ENCODE assay signal across 16 cellular contexts in genomic region chr3:141405025-141405424, GRCh38. TPM values are rescaled to one million over a fixed set of nuclear protein-coding genes. Genes with fewer than 3 reads are reported as not detected.
DNase-seq lines count a peak whose midpoint lies in the region; ATAC-seq, FAIRE-seq and TF ChIP-seq lines count a peak whose summit lies in the region.
"Had no signal": no experiment of that assay in that cellular context is flagged by ENCODE, and none has a peak within 500 bp of the region (broad histone marks: within the 10 kb centered on the region; RNA-seq: fewer than 3 reads in every experiment).

No MANE protein-coding gene starts in this region.

- H3K27me3 Mint-ChIP-seq in astrocyte (ENCODE audit: low read depth, unreplicated experiment) = no peaks in the 10 kb centered on the region

- H3K36me3 Mint-ChIP-seq in astrocyte (ENCODE audit: low read depth, unreplicated experiment) = peaks cover 11% of the 10 kb centered on the region

- H3K4me2 ChIP-seq in SK-N-SH = peak overlapping the region; percentile 8
- peak overlapping the region; percentile 12 for H3K4me2 ChIP-seq in astrocyte (ENCODE audit: low read length)
- H3K4me2 ChIP-seq in hepatocyte = no peak overlapping the region
- H3K4me2 ChIP-seq in PC-9 = no peak overlapping the region

- H3K27me3 ChIP-seq in SK-N-SH (ENCODE audit: insufficient read depth) (no peaks in the 10 kb centered on the region), astrocyte (ENCODE audit: insufficient read depth, low read length) (no peaks in the 10 kb centered on the region), hepatocyte (no peaks in the 10 kb centered on the region), subcutaneous abdominal adipose tissue (ENCODE audit: control insufficient read depth in 5 of 5, insufficient read depth in 4 of 5, low read length in 5 of 5) (no peaks in the 10 kb centered on the region), PC-9 (ENCODE audit: insufficient read depth, low read depth) (0 out of 2 replicates have a peak, but pooled peaks cover 5% of the 10 kb centered on the region)
- H3K27me3 ChIP-seq: suprapubic skin had no signal

- peak overlapping the region; percentile 24 for H3K4me3 Mint-ChIP-seq in astrocyte (ENCODE audit: unreplicated experiment)
- H3K4me3 Mint-ChIP-seq: natural killer cell; T-helper 2 cell treated with Interferon-gamma antibody and Interleukin-4, amounts not matched to agents 5 μg/mL and 100 μg/mL, for 36 hours had no signal

- TF ChIP-seq EP300 in SK-N-SH (IDR thresholded peaks at IDR 0.05; ENCODE audit: borderline replicate concordance in 1 of 2, low read depth in 1 of 2, low read length in 1 of 2) = no peak

- peaks cover 11 to 22% of the 10 kb centered on the region in 2 experiments for H3K4me1 ChIP-seq in SK-N-SH (ENCODE audit: control insufficient read depth in 1 of 2, insufficient read depth in 2 of 2, low read depth in 1 of 2, low read length in 1 of 2)
- H3K4me1 ChIP-seq in astrocyte (ENCODE audit: insufficient read depth, low read length) = peaks cover 58% of the 10 kb centered on the region
- H3K4me1 ChIP-seq in hepatocyte (ENCODE audit: insufficient read depth) = peaks cover 37% of the 10 kb centered on the region
- peaks cover 3 to 62% (median 48%) of the 10 kb centered on the region in 5 donors for H3K4me1 ChIP-seq in subcutaneous abdominal adipose tissue (ENCODE audit: control insufficient read depth in 5 of 5, insufficient read depth in 5 of 5, low read length in 5 of 5)
- peaks cover 19% of the 10 kb centered on the region for H3K4me1 ChIP-seq in PC-9 (replicated peaks; ENCODE audit: insufficient read depth)

- no peaks in the 10 kb centered on the region for H4K20me1 ChIP-seq in SK-N-SH (ENCODE audit: insufficient read depth)
- no peaks in the 10 kb centered on the region for H4K20me1 ChIP-seq in astrocyte (ENCODE audit: insufficient read depth, low read length)
- H4K20me1 ChIP-seq in hepatocyte (ENCODE audit: insufficient read depth, poor library complexity, severe bottlenecking) = no peaks in the 10 kb centered on the region
- H4K20me1 ChIP-seq in PC-9 (ENCODE audit: insufficient read depth) = no peaks in the 10 kb centered on the region

- TF ChIP-seq CTCF in SK-N-SH (IDR thresholded peaks at IDR 0.05) (no peak), astrocyte (IDR thresholded peaks at IDR 0.05; ENCODE audit: insufficient read depth, low read depth, low read length) (no peak), hepatocyte (IDR thresholded peaks at IDR 0.05; ENCODE audit: poor library complexity) (no peak), PC-9 (conservative IDR thresholded peaks at IDR 0.05) (no peak)

- peak overlapping the region in 1 of 2 experiments; percentile 78; a peak in 2 of 4 replicates for H3K27ac ChIP-seq in SK-N-SH (ENCODE audit: low read depth in 2 of 2, low read length in 1 of 2)
- peak overlapping the region; percentile 95 for H3K27ac ChIP-seq in astrocyte (ENCODE audit: low read depth, low read length)
- H3K27ac ChIP-seq in hepatocyte = peak overlapping the region; percentile 85
- peak overlapping the region; percentile 93 for H3K27ac ChIP-seq in subcutaneous abdominal adipose tissue (ENCODE audit: low read depth, low read length)
- H3K27ac ChIP-seq in PC-9 = no peak overlapping the region
- H3K27ac ChIP-seq: 22Rv1, suprapubic skin had no signal

- TF ChIP-seq RAD21 in SK-N-SH (IDR thresholded peaks at IDR 0.05; ENCODE audit: low read length) = no peak

- H3K9ac ChIP-seq in SK-N-SH (peak overlapping the region; percentile 45; the same call in 1 of the 2 replicates), astrocyte (ENCODE audit: low read length) (peak overlapping the region; percentile 75), subcutaneous abdominal adipose tissue (ENCODE audit: low read length in 5 of 5) (no peak overlapping the region)

- CTCF ChIA-PET in SK-N-SH (lab: Yijun Ruan, JAX) = interaction anchor here (0.6 to 2.6 kb wide), 7 partner anchors 13 to 55 kb away, joined by 3 to 12 read pairs (median 4); no protein-coding TSS in a partner anchor
- CTCF ChIA-PET in PC-9 (lab: Charles Lee) = no interaction called here

- no peak for FAIRE-seq in astrocyte (lab: Jason Lieb, UNC)

- H3K36me3 ChIP-seq in SK-N-SH (replicated peaks in 1 of 2; ENCODE audit: control insufficient read depth in 1 of 2, insufficient read depth in 2 of 2, low read length in 1 of 2) (peaks cover 45 to 51% of the 10 kb centered on the region in 2 experiments), astrocyte (ENCODE audit: insufficient read depth, low read length) (peaks cover 41% of the 10 kb centered on the region), hepatocyte (replicated peaks; ENCODE audit: insufficient read depth, low read depth) (no peaks in the 10 kb centered on the region), subcutaneous abdominal adipose tissue (ENCODE audit: control insufficient read depth in 5 of 5, insufficient read depth in 5 of 5, low read length in 5 of 5) (peaks cover 5 to 40% (median 22%) of the 10 kb centered on the region in 5 donors), PC-9 (ENCODE audit: low read depth) (no peaks in the 10 kb centered on the region)

- intact Hi-C loops in PC-9 (cut with micrococcal nuclease; ENCODE audit: unreplicated experiment) = no loop called here

- POLR2A ChIA-PET in SK-N-SH (lab: Yijun Ruan, JAX) (no interaction called here), PC-9 (lab: Charles Lee; ENCODE audit: unreplicated experiment) (no interaction called here)

- no TSS peak for BruUV-seq in PC-9 (replicated peaks; lab: Mats Ljungman, UMichigan)

- H3K9me3 ChIP-seq in SK-N-SH (no peaks in the 10 kb centered on the region), astrocyte (ENCODE audit: insufficient read depth, low read depth, low read length) (no peaks in the 10 kb centered on the region), hepatocyte (ENCODE audit: low read depth) (no peaks in the 10 kb centered on the region), subcutaneous abdominal adipose tissue (ENCODE audit: control insufficient read depth in 5 of 5, low read length in 5 of 5) (no peaks in the 10 kb centered on the region), PC-9 (ENCODE audit: insufficient read depth, low read depth) (no peaks in the 10 kb centered on the region; the same call in 1 of the 2 replicates)
- H3K9me3 ChIP-seq: suprapubic skin had no signal

- H3K4me3 ChIP-seq in SK-N-SH (ENCODE audit: low read depth in 2 of 2, low read length in 1 of 2) (no peak overlapping the region), astrocyte (ENCODE audit: insufficient read depth, low read depth, low read length) (no peak overlapping the region), hepatocyte (no peak overlapping the region), subcutaneous abdominal adipose tissue (ENCODE audit: low read depth in 1 of 5, low read length in 5 of 5) (no peak overlapping the region), PC-9 (no peak overlapping the region)
- H3K4me3 ChIP-seq: suprapubic skin had no signal

- DNase-seq in SK-N-SH = no peak
- DNase-seq in astrocyte (ENCODE audit: low read depth) = peak; percentile 69
- no peak for DNase-seq in hepatocyte (ENCODE audit: low spot score)
- no peak for DNase-seq in PC-9
- no peak for DNase-seq in kidney tubule cell (ENCODE audit: low spot score)
- no peak for DNase-seq in COLO829 (ENCODE audit: low spot score)
- DNase-seq: activated T-cell treated with anti-CD3 and anti-CD28 coated beads, Interleukin-2, amount 50 U/mL, for 1 hour; DMS79; natural killer cell; NCI-H2081; stimulated activated CD4-positive, alpha-beta T cell treated with anti-CD3 and anti-CD28 coated beads, Interleukin-2, amount 100 ng/mL, for 48 hours had no signal

- peak overlapping the region; percentile 75 for H3K27ac Mint-ChIP-seq in astrocyte (ENCODE audit: unreplicated experiment)
- H3K27ac Mint-ChIP-seq: T-helper 2 cell treated with Interferon-gamma antibody and Interleukin-4, amounts not matched to agents 5 μg/mL and 100 μg/mL, for 36 hours had no signal

- H3K9me3 Mint-ChIP-seq in astrocyte (ENCODE audit: unreplicated experiment) = no peaks in the 10 kb centered on the region
- H3K9me3 Mint-ChIP-seq: natural killer cell; T-helper 2 cell treated with Interferon-gamma antibody and Interleukin-4, amounts not matched to agents 5 μg/mL and 100 μg/mL, for 36 hours had no signal

- 81% methylated on average over 3 of the region's 3 CpGs for WGBS in SK-N-SH (ENCODE audit: low lambda C conversion rate)
- WGBS in hepatocyte (ENCODE audit: low lambda C conversion rate, missing lambda C conversion rate) = 95% methylated on average over 3 of the region's 3 CpGs

- H3K4me1 Mint-ChIP-seq in astrocyte (ENCODE audit: low read depth, unreplicated experiment) = peaks cover 40% of the 10 kb centered on the region

- H3F3A ChIP-seq in SK-N-SH (replicated peaks; ENCODE audit: insufficient read depth) = peaks cover 36% of the 10 kb centered on the region
- H3F3A ChIP-seq in PC-9 (ENCODE audit: insufficient read depth, low read depth) = peaks cover 38% of the 10 kb centered on the region

- ATAC-seq in SK-N-SH treated with all-trans-retinoic acid at 6 μM for 48 hours = no peak
- ATAC-seq: natural killer cell had no signal

- H3K9me2 ChIP-seq in SK-N-SH (no peaks in the 10 kb centered on the region), hepatocyte (replicated peaks; ENCODE audit: insufficient read depth) (no peaks in the 10 kb centered on the region), PC-9 (ENCODE audit: insufficient read depth) (no peaks in the 10 kb centered on the region)

- peaks cover 56% of the 10 kb centered on the region for H3K79me2 ChIP-seq in SK-N-SH (ENCODE audit: insufficient read depth)
- peaks cover 54% of the 10 kb centered on the region for H3K79me2 ChIP-seq in astrocyte (ENCODE audit: insufficient read depth, low read length)
- peaks cover 45% of the 10 kb centered on the region for H3K79me2 ChIP-seq in hepatocyte
- H3K79me2 ChIP-seq in PC-9 (ENCODE audit: low read depth) = no peaks in the 10 kb centered on the region

- H2AFZ ChIP-seq in SK-N-SH (ENCODE audit: low read depth) = no peak overlapping the region
- no peak overlapping the region for H2AFZ ChIP-seq in astrocyte (ENCODE audit: low read depth, low read length)
- no peak overlapping the region for H2AFZ ChIP-seq in hepatocyte
- no peak overlapping the region for H2AFZ ChIP-seq in PC-9

TF ChIP-seq in SK-N-SH, 30 proteins besides CTCF, POLR2A, EP300 and RAD21 (continues in another document):
- TF ChIP-seq RFX5 (IDR thresholded peaks at IDR 0.05; ENCODE audit: low read length) = no peak
- no peak for TF ChIP-seq MXI1 (IDR thresholded peaks at IDR 0.05; ENCODE audit: low read depth, low read length)
- TF ChIP-seq TEAD4 (IDR thresholded peaks at IDR 0.05; ENCODE audit: borderline replicate concordance, insufficient read depth) = no peak

RNA-seq across cellular contexts. Expression of gene ZBTB38, which starts 36.7 kb away (rescaled TPM):
- 10.1 and 11.3 TPM in 2 replicates for polyA plus RNA-seq in SK-N-SH (2012; rRNA removed)
- 11.6 and 11.7 TPM in 2 replicates for polyA plus RNA-seq in SK-N-SH (2012; cell fraction: cytosol; rRNA removed)
- polyA plus RNA-seq in SK-N-SH (2012; cell fraction: nucleus; rRNA removed) = 20.0 and 21.9 TPM in 2 replicates
- total RNA-seq in astrocyte = 57.6 and 60.7 TPM in 2 replicates
- total RNA-seq in hepatocyte = 122 and 140 TPM in 2 replicates
- 31.6 and 32.7 TPM in 2 replicates for polyA plus RNA-seq in hepatocyte
- total RNA-seq in PC-9 (2021) = 18.5 and 21.8 TPM in 2 replicates

Comparison
In these comparisons a context has a peak if more than half of its experiments do, and no peak if none do; other contexts are left out.
1. H3K4me2 ChIP-seq: peak in SK-N-SH (single experiment) and astrocyte (single experiment); none in hepatocyte (single experiment) and PC-9 (single experiment).
2. H3K9ac ChIP-seq: peak in SK-N-SH (single experiment) and astrocyte (single experiment); none in subcutaneous abdominal adipose tissue (0 of 5).